8 cellular contexts compared by ENCODE assay signal in genomic region chr16:66934138-66934838, GRCh38. TPM values are rescaled to one million over a fixed set of nuclear protein-coding genes. Genes with fewer than 3 reads are reported as not detected.
DNase-seq lines count a peak whose midpoint lies in the region; ATAC-seq and TF ChIP-seq lines count a peak whose summit lies in the region.

CIAO2B (minus strand) TSS chr16:66934402; CDS start chr16:66934364, 38 bp downstream.

- H3K36me3 ChIP-seq in ascending aorta (peaks cover 3 to 17% of the 10 kb centered on the region in 2 donors), rectal smooth muscle tissue (ENCODE audit: control insufficient read depth, insufficient read depth, low read length) (peaks cover 10% of the 10 kb centered on the region), uterus (no peaks in the 10 kb centered on the region)

- ATAC-seq in HG02798 (IDR thresholded peaks at IDR 0.05; ENCODE audit: poor library complexity, unreplicated experiment) (peak; percentile 85), right cardiac atrium (peak; percentile 86 to 87)

- H3K4me1 ChIP-seq in ascending aorta, result peaks cover 17 to 24% of the 10 kb centered on the region in 2 donors
- peaks cover 3% of the 10 kb centered on the region for H3K4me1 ChIP-seq in right cardiac atrium (ENCODE audit: control insufficient read depth, insufficient read depth, low read length)
- peaks cover 18% of the 10 kb centered on the region for H3K4me1 ChIP-seq in rectal smooth muscle tissue (ENCODE audit: control insufficient read depth, insufficient read depth, low read length)
- peaks cover 0 to 29% of the 10 kb centered on the region in 2 donors for H3K4me1 ChIP-seq in uterus

- no peak for TF ChIP-seq CTCF in ascending aorta (IDR thresholded peaks at IDR 0.05)
- TF ChIP-seq CTCF in uterus (IDR thresholded peaks at IDR 0.05), result peak in 2 of 4 experiments; percentile 7 to 41

- TF ChIP-seq POLR2A in GM15510 (IDR thresholded peaks at IDR 0.05; ENCODE audit: borderline replicate concordance, extremely low read depth, insufficient read length) (peak; percentile 90), uterus (IDR thresholded peaks at IDR 0.05) (peak; percentile 33 to 86)

- H3K27ac ChIP-seq in ascending aorta (peak within 1 kb of the TSS; percentile 90 to 95), right cardiac atrium (ENCODE audit: low read length) (peak within 1 kb of the TSS; percentile 84), rectal smooth muscle tissue (ENCODE audit: low read depth, low read length) (peak within 1 kb of the TSS; percentile 86), uterus (peak within 1 kb of the TSS; percentile 91 to 93)

- H3K9ac ChIP-seq in rectal smooth muscle tissue (ENCODE audit: low read length), result peak within 1 kb of the TSS; percentile 87

- WGBS in right cardiac atrium, result under 1% methylated on average over 76 of the region's 76 CpGs

- intact Hi-C loops in ascending aorta (cut with DNase I) (loop anchor here (1.0 kb wide), 1 partner anchor 9 kb away; the partner anchor contains the start of gene RRAD), right cardiac atrium (cut with DNase I) (loop anchor here in 2 of 4 donors (5.0 kb wide), 1 partner anchor 37 kb away; no protein-coding TSS in a partner anchor), uterus (cut with DNase I; ENCODE audit: low total_unique reads) (no loop called here)

- H3K4me3 ChIP-seq in ascending aorta, result peak within 1 kb of the TSS; percentile 87 to 94
- H3K4me3 ChIP-seq in right cardiac atrium (ENCODE audit: low read length), result peak within 1 kb of the TSS; percentile 62
- peak within 1 kb of the TSS; percentile 85 for H3K4me3 ChIP-seq in rectal smooth muscle tissue (ENCODE audit: low read length)
- H3K4me3 ChIP-seq in uterus, result peak within 1 kb of the TSS; percentile 78 to 94

- DNase-seq in NCI-H1436 (lab: John Stamatoyannopoulos, UW) (peak; percentile 80), T-helper 22 cell (ENCODE audit: low read depth) (peak; percentile 84), ascending aorta (ENCODE audit: low spot score in 2 of 2) (peak; percentile 60 to 95), right cardiac atrium (peak; percentile 91 to 97 (median 96)), uterus (peak; percentile 83 to 90)

- H3K9me3 ChIP-seq in ascending aorta, result no peaks in the 10 kb centered on the region
- H3K9me3 ChIP-seq in right cardiac atrium (ENCODE audit: control insufficient read depth, low read length), result no peaks in the 10 kb centered on the region
- H3K9me3 ChIP-seq in uterus, result no peaks in the 10 kb centered on the region

- no peaks in the 10 kb centered on the region for H3K27me3 ChIP-seq in ascending aorta
- H3K27me3 ChIP-seq in right cardiac atrium (ENCODE audit: control insufficient read depth, insufficient read depth), result no peaks in the 10 kb centered on the region
- no peaks in the 10 kb centered on the region for H3K27me3 ChIP-seq in rectal smooth muscle tissue (ENCODE audit: control insufficient read depth, insufficient read depth, low read length)
- H3K27me3 ChIP-seq in uterus, result no peaks in the 10 kb centered on the region

RNA-seq across cellular contexts. Expression of gene CIAO2B, which starts in this region (rescaled TPM):
- 255 TPM for total RNA-seq in ascending aorta
- total RNA-seq in right cardiac atrium, result 100 to 1,000 TPM in 2 of 4 donors, 10 to 100 TPM in 2; 82.8 to 104 (median 100) TPM
- 239 TPM for polyA plus RNA-seq in right cardiac atrium
- 10 to 100 TPM; 15.9 to 76.8 (median 74.2) TPM for total RNA-seq in uterus

Comparison
In these comparisons a context has a peak if more than half of its experiments do, and no peak if none do; other contexts are left out.
1. Peak in every context shown above with its lines: DNase-seq, ATAC-seq, H3K4me3 ChIP-seq and H3K27ac ChIP-seq.